Comparison of ENCODE assay signal across 8 cellular contexts in the genomic region with DNA sequence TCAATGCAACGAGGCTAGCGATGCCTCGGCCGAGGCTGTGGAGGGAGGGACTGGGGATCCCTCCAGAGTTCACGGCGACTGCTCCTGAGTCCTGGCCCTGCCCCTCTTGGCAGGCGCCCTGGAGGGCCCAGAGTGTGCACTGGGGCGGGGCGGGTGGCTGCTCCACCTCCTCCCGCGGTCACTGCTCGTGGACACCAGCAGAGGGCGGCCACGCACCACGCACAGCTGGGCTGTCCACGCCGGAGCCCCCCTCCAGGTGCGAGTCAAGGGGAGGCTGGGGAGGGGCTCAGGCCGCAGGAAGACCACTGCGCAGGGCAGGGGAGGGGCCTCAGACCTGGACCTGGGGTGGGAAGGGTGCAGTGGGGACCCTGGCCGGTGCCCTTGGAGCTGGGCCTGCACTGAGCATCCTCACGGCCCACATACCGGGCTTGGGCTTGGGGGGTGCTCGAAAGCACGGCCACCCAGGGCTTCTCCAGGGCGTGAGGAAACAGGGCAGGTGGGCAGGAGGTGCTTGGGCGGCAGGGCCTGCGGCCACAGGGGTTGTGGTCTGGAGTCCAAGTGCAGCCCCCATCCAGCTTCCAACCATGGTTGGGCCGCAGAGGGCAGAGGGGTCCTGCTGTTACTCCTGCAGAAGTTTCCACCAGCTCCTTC. TPM values are rescaled to one million over a fixed set of nuclear protein-coding genes. Genes with fewer than 3 reads are reported as not detected.
DNase-seq lines count a peak whose midpoint lies in the region; ATAC-seq and TF ChIP-seq lines count a peak whose summit lies in the region.

No MANE protein-coding gene starts in this region.

- ATAC-seq in HG02678 (IDR thresholded peaks at IDR 0.05; ENCODE audit: unreplicated experiment) (no peak), GM18520 (IDR thresholded peaks at IDR 0.05; ENCODE audit: unreplicated experiment) (no peak)

- no peaks in the 10 kb centered on the region for H3K79me2 ChIP-seq in mammary epithelial cell (ENCODE audit: insufficient read depth, low read length)

- H3K4me3 ChIP-seq in breast epithelium, result no peak overlapping the region
- no peak overlapping the region for H3K4me3 ChIP-seq in mammary epithelial cell (replicated peaks in 1 of 3; ENCODE audit: insufficient read depth in 1 of 3, low read depth in 2 of 3, low read length in 3 of 3)

- dilution Hi-C loops in mammary epithelial cell (cut with HindIII; ENCODE audit: low sequenced_read_pairs), result no loop called here

- H3K4me2 ChIP-seq in mammary epithelial cell (ENCODE audit: insufficient read depth, low read depth, low read length), result no peak overlapping the region

- CTCF ChIA-PET in mammary epithelial cell (lab: Charles Lee; ENCODE audit: low non-redundant PET), result no interaction called here

- H4K20me1 ChIP-seq in mammary epithelial cell (ENCODE audit: insufficient read depth, low read length), result no peaks in the 10 kb centered on the region

- intact Hi-C loops in breast epithelium (cut with DNase I; ENCODE audit: low total_unique reads), result loop anchor here (1.0 kb wide), 1 partner anchor 47 kb away; no protein-coding TSS in a partner anchor
- intact Hi-C loops in mammary epithelial cell (cut with micrococcal nuclease), result no loop called here

- TF ChIP-seq CTCF in breast epithelium (IDR thresholded peaks at IDR 0.05) (peak in 2 of 3 donors; percentile 31 to 32), mammary epithelial cell (conservative IDR thresholded peaks at IDR 0.05 in 1 of 2, IDR thresholded peaks at IDR 0.05 in 1 of 2; ENCODE audit: extremely low read depth in 1 of 2, insufficient read depth in 1 of 2, low read depth in 1 of 2, low read length in 2 of 2) (peak in 1 of 2 donors; percentile 3)

- WGBS in mammary epithelial cell (ENCODE audit: low coverage, missing lambda C conversion rate), result 72% methylated on average over 3 of the region's 29 CpGs

- H3K27ac ChIP-seq in breast epithelium (no peak overlapping the region), mammary epithelial cell (ENCODE audit: insufficient read depth, low read depth, low read length) (no peak overlapping the region)

- H3K27me3 ChIP-seq in breast epithelium, result peaks cover 0 to 71% of the 10 kb centered on the region in 2 donors
- H3K27me3 ChIP-seq in mammary epithelial cell (ENCODE audit: insufficient read depth, low read length), result no peaks in the 10 kb centered on the region

- H2AFZ ChIP-seq in mammary epithelial cell (ENCODE audit: low read depth, low read length), result no peak overlapping the region

- no peaks in the 10 kb centered on the region for H3K4me1 ChIP-seq in breast epithelium
- no peaks in the 10 kb centered on the region for H3K4me1 ChIP-seq in mammary epithelial cell (ENCODE audit: insufficient read depth, low read length)

- BruUV-seq in mammary epithelial cell (replicated peaks; lab: Mats Ljungman, UMichigan), result no TSS peak

- no peak overlapping the region for H3K9ac ChIP-seq in mammary epithelial cell (ENCODE audit: insufficient read depth, low read length)

- no peak for TF ChIP-seq POLR2A in breast epithelium (IDR thresholded peaks at IDR 0.05)

- in situ Hi-C loops in mammary epithelial cell (cut with MboI; ENCODE audit: low sequenced_read_pairs in 2 of 2), result no loop called here

- H3K36me3 ChIP-seq in breast epithelium, result no peaks in the 10 kb centered on the region
- no peaks in the 10 kb centered on the region for H3K36me3 ChIP-seq in mammary epithelial cell (ENCODE audit: insufficient read depth, low read length)

- no peak for DNase-seq in breast epithelium (ENCODE audit: low spot score in 2 of 2)
- DNase-seq in mammary epithelial cell, result no peak
- DNase-seq in T-helper 9 cell, result peak; percentile 23
- peak; percentile 16 for DNase-seq in dermis blood vessel endothelial cell
- DNase-seq in putamen (ENCODE audit: low spot score), result peak; percentile 6
- no peak for DNase-seq in foreskin melanocyte

- H3K9me3 ChIP-seq in breast epithelium (peaks cover 4% of the 10 kb centered on the region in 2 donors), mammary epithelial cell (replicated peaks; ENCODE audit: insufficient read depth, low read length) (peaks cover 52% of the 10 kb centered on the region)

RNA-seq across cellular contexts. Expression of a gene that starts 20.6 kb away (rescaled TPM):
- total RNA-seq in breast epithelium (under 1 TPM; 0.16 to 0.88 (median 0.66) TPM), mammary epithelial cell (under 1 TPM; 0.17 to 0.75 TPM), dermis blood vessel endothelial cell (under 0.01 and 0.05 TPM in 2 replicates)
- 0.03 TPM for polyA plus RNA-seq in mammary epithelial cell
- polyA minus RNA-seq in mammary epithelial cell, result not detected

Comparison
In these comparisons a context has a peak if more than half of its experiments do, and no peak if none do; other contexts are left out.
1. DNase-seq: peak in T-helper 9 cell (single experiment), dermis blood vessel endothelial cell (single experiment) and putamen (single experiment); none in breast epithelium (0 of 2), mammary epithelial cell (single experiment) and foreskin melanocyte (single experiment).